ENCODE assay signal across 8 cellular contexts in genomic region chr11:62664405-62665074, GRCh38. TPM values are rescaled to one million over a fixed set of nuclear protein-coding genes. Genes with fewer than 3 reads are reported as not detected.
DNase-seq lines count a peak whose midpoint lies in the region; ATAC-seq and TF ChIP-seq lines count a peak whose summit lies in the region.

No MANE protein-coding gene starts in this region.

- DNase-seq in Calu3 (peak; percentile 51), NT2/D1 (ENCODE audit: low read depth, low spot score) (no peak), right cardiac atrium (no peak), gastrocnemius medialis (peak in 1 of 2 donors; percentile 60), GDM1 (lab: John Stamatoyannopoulos, UW) (no peak)
- peak; percentile 61 for DNase-seq in activated naive CD8-positive, alpha-beta T cell treated with anti-CD3 and anti-CD28 coated beads, Interleukin-2, amount 50 U/mL, for 24 hours

- peaks cover 9% of the 10 kb centered on the region for H3K4me1 Mint-ChIP-seq in Calu3 (ENCODE audit: low read depth, unreplicated experiment)
- H3K4me1 Mint-ChIP-seq in activated naive CD8-positive, alpha-beta T cell treated with anti-CD3 and anti-CD28 coated beads, Interleukin-2, amount 50 U/mL, for 24 hours, result peaks cover 47% of the 10 kb centered on the region

- H3K27me3 ChIP-seq in NT2/D1 (ENCODE audit: insufficient read depth, insufficient read length), result no peaks in the 10 kb centered on the region
- H3K27me3 ChIP-seq in right cardiac atrium (ENCODE audit: control insufficient read depth, insufficient read depth), result no peaks in the 10 kb centered on the region
- no peaks in the 10 kb centered on the region for H3K27me3 ChIP-seq in gastrocnemius medialis

- peak overlapping the region; percentile 91 for H3K4me3 Mint-ChIP-seq in Calu3 (ENCODE audit: low read depth, unreplicated experiment)
- peak overlapping the region; percentile 99 for H3K4me3 Mint-ChIP-seq in activated naive CD8-positive, alpha-beta T cell treated with anti-CD3 and anti-CD28 coated beads, Interleukin-2, amount 50 U/mL, for 24 hours

- TF ChIP-seq POLR2A in gastrocnemius medialis (IDR thresholded peaks at IDR 0.05), result no peak

- peak overlapping the region; percentile 99 for H3K27ac Mint-ChIP-seq in Calu3 (ENCODE audit: unreplicated experiment)
- peak overlapping the region; percentile 99 for H3K27ac Mint-ChIP-seq in activated naive CD8-positive, alpha-beta T cell treated with anti-CD3 and anti-CD28 coated beads, Interleukin-2, amount 50 U/mL, for 24 hours

- no peaks in the 10 kb centered on the region for H3K27me3 Mint-ChIP-seq in Calu3 (ENCODE audit: unreplicated experiment)
- peaks cover 2% of the 10 kb centered on the region for H3K27me3 Mint-ChIP-seq in activated naive CD8-positive, alpha-beta T cell treated with anti-CD3 and anti-CD28 coated beads, Interleukin-2, amount 50 U/mL, for 24 hours

- peak overlapping the region; percentile 91 for H3K27ac ChIP-seq in right cardiac atrium (ENCODE audit: low read length)
- H3K27ac ChIP-seq in gastrocnemius medialis, result peak overlapping the region; percentile 82 to 97 (median 88)

- intact Hi-C loops in Calu3 (cut with micrococcal nuclease; ENCODE audit: unreplicated experiment) (no loop called here), right cardiac atrium (cut with DNase I) (no loop called here), gastrocnemius medialis (cut with DNase I; ENCODE audit: low total_unique reads) (loop anchor here (2.0 kb wide), 1 partner anchor 18 kb away; the partner anchor contains the start of gene GANAB)

- H3K4me3 ChIP-seq in NT2/D1 (ENCODE audit: insufficient read length, low read depth) (peak overlapping the region; percentile 99), right cardiac atrium (ENCODE audit: low read length) (peak overlapping the region; percentile 89), gastrocnemius medialis (peak overlapping the region; percentile 68 to 96 (median 79))

- ATAC-seq in GM19397 (IDR thresholded peaks at IDR 0.05; ENCODE audit: unreplicated experiment) (peak; percentile 16), HG03520 (IDR thresholded peaks at IDR 0.05; ENCODE audit: unreplicated experiment) (peak; percentile 22), right cardiac atrium (peak; percentile 25 to 39), gastrocnemius medialis (peak; percentile 56 to 78)
- peak; percentile 44 for ATAC-seq in activated naive CD8-positive, alpha-beta T cell treated with anti-CD3 and anti-CD28 coated beads, Interleukin-2, amount 50 U/mL, for 24 hours

- 3% methylated on average over 36 of the region's 36 CpGs for WGBS in right cardiac atrium

- in situ Hi-C loops in gastrocnemius medialis (cut with MboI; ENCODE audit: low sequenced_read_pairs in 4 of 4), result no loop called here

- peak overlapping the region; percentile 100 for H3K9ac ChIP-seq in NT2/D1 (ENCODE audit: insufficient read length, low read depth)

- H3K4me1 ChIP-seq in NT2/D1 (ENCODE audit: insufficient read depth, insufficient read length), result no peaks in the 10 kb centered on the region
- H3K4me1 ChIP-seq in right cardiac atrium (ENCODE audit: control insufficient read depth, insufficient read depth, low read length), result peaks cover 9% of the 10 kb centered on the region
- peaks cover 30 to 34% of the 10 kb centered on the region in 2 donors for H3K4me1 ChIP-seq in gastrocnemius medialis

- H3K36me3 Mint-ChIP-seq in Calu3 (ENCODE audit: insufficient read depth, unreplicated experiment), result peaks cover 62% of the 10 kb centered on the region
- H3K36me3 Mint-ChIP-seq in activated naive CD8-positive, alpha-beta T cell treated with anti-CD3 and anti-CD28 coated beads, Interleukin-2, amount 50 U/mL, for 24 hours (ENCODE audit: low read depth), result peaks cover 62% of the 10 kb centered on the region

- TSS peak; percentile 39 for BruUV-seq in Calu3 (replicated peaks; lab: Mats Ljungman, UMichigan)

- no peaks in the 10 kb centered on the region for H3K9me3 ChIP-seq in NT2/D1 (ENCODE audit: insufficient read depth, low read length)
- no peaks in the 10 kb centered on the region for H3K9me3 ChIP-seq in right cardiac atrium (ENCODE audit: control insufficient read depth, low read length)
- no peaks in the 10 kb centered on the region for H3K9me3 ChIP-seq in gastrocnemius medialis

- peaks cover 61% of the 10 kb centered on the region for H3K36me3 ChIP-seq in NT2/D1 (ENCODE audit: insufficient read depth, insufficient read length, low read length)
- H3K36me3 ChIP-seq in gastrocnemius medialis, result peaks cover 0 to 20% of the 10 kb centered on the region in 2 donors

- CTCF ChIA-PET in Calu3 (lab: Charles Lee), result interaction anchor here (0.8 to 2.0 kb wide), 4 partner anchors 12 to 91 kb away, joined by 3 to 6 read pairs (median 4); partner anchors contain the start of genes EEF1G, INTS5, MTA2 and TUT1

- TF ChIP-seq CTCF in Calu3 (IDR thresholded peaks at IDR 0.05; ENCODE audit: unreplicated experiment) (no peak), gastrocnemius medialis (IDR thresholded peaks at IDR 0.05 in 4 of 5, conservative IDR thresholded peaks at IDR 0.05 in 1 of 5) (no peak)

- no peaks in the 10 kb centered on the region for H3K9me3 Mint-ChIP-seq in Calu3 (ENCODE audit: low read depth, unreplicated experiment)
- H3K9me3 Mint-ChIP-seq in activated naive CD8-positive, alpha-beta T cell treated with anti-CD3 and anti-CD28 coated beads, Interleukin-2, amount 50 U/mL, for 24 hours, result no peaks in the 10 kb centered on the region

RNA-seq across cellular contexts. Expression of gene C11orf98, which starts 0.5 kb away (rescaled TPM):
- total RNA-seq in Calu3 (2022) (61.7 and 67.4 TPM in 2 replicates), right cardiac atrium (10 to 100 TPM; 30.6 to 41.1 (median 35.2) TPM), gastrocnemius medialis (10 to 100 TPM; 36.1 to 44.7 (median 41.3) TPM)
- polyA plus RNA-seq in right cardiac atrium, result 79.7 TPM

RNA-seq across cellular contexts. Expression of gene CSKMT, which starts 0.6 kb away (rescaled TPM):
- total RNA-seq in Calu3 (2022) (17.7 and 23.1 TPM in 2 replicates), right cardiac atrium (1 to 10 TPM; 6.6 to 9.5 (median 7.3) TPM), gastrocnemius medialis (1 to 10 TPM; 1.7 to 4.5 (median 2.8) TPM)
- polyA plus RNA-seq in right cardiac atrium, result 5.2 TPM

RNA-seq across cellular contexts. Expression of gene UQCC3, which starts 6.9 kb away (rescaled TPM):
- total RNA-seq in Calu3 (2022), result 10.4 and 11.4 TPM in 2 replicates
- 1 to 10 TPM; 5.2 to 8.6 (median 6.5) TPM for total RNA-seq in right cardiac atrium
- 12.9 TPM for polyA plus RNA-seq in right cardiac atrium
- 10 to 100 TPM in 2 of 4 donors, 1 to 10 TPM in 2; 6.4 to 11.7 (median 9.0) TPM for total RNA-seq in gastrocnemius medialis

RNA-seq across cellular contexts. Expression of gene LBHD1, which starts 7.5 kb away (rescaled TPM):
- 16.4 and 21.3 TPM in 2 replicates for total RNA-seq in Calu3 (2022)
- total RNA-seq in right cardiac atrium, result 1 to 10 TPM; 3.2 to 5.8 (median 3.6) TPM
- polyA plus RNA-seq in right cardiac atrium, result 7.3 TPM
- 1 to 10 TPM in 2 of 4 donors, under 1 TPM in 2; 0.82 to 2.1 (median 1.1) TPM for total RNA-seq in gastrocnemius medialis

RNA-seq across cellular contexts. Expression of gene INTS5, which starts 11.4 kb away (rescaled TPM):
- total RNA-seq in Calu3 (2022) (21.4 and 26.0 TPM in 2 replicates), right cardiac atrium (10 to 100 TPM; 10.4 to 13.3 (median 11.8) TPM), gastrocnemius medialis (10 to 100 TPM; 17.3 to 28.3 (median 21.3) TPM)
- polyA plus RNA-seq in right cardiac atrium, result 6.1 TPM

Comparison
In these comparisons a context has a peak if more than half of its experiments do, and no peak if none do; other contexts are left out.
1. DNase-seq: peak in Calu3 (single experiment) and activated naive CD8-positive, alpha-beta T cell treated with anti-CD3 and anti-CD28 coated beads, Interleukin-2, amount 50 U/mL, for 24 hours (single experiment); none in NT2/D1 (single experiment), right cardiac atrium (0 of 3) and GDM1 (single experiment).
2. ATAC-seq: peak in every context shown above with its lines; median percentile 67 in gastrocnemius medialis; 44 in activated naive CD8-positive, alpha-beta T cell treated with anti-CD3 and anti-CD28 coated beads, Interleukin-2, amount 50 U/mL, for 24 hours; 32 in right cardiac atrium; 22 in HG03520; 16 in GM19397.
3. Peak in every context shown above with its lines, with median percentiles within 50 percentile points of each other: H3K4me3 ChIP-seq.